In genomic region chr1:26125946-26126320, GRCh38 we compare ENCODE assay signal across 1 cellular context.
TF ChIP-seq lines count a peak whose summit lies in the region.

No MANE protein-coding gene starts in this region.

TF ChIP-seq in K562, 482 proteins besides CTCF, POLR2A, EP300 and RAD21 (continued from another document and continues in another):
- TF ChIP-seq SMARCA5 (IDR thresholded peaks at IDR 0.05) (peak; percentile 47), KLF1 (tag; IDR thresholded peaks at IDR 0.05) (no peak), HMBOX1 (IDR thresholded peaks at IDR 0.05) (no peak), YBX1 (IDR thresholded peaks at IDR 0.05) (no peak), HCFC1 (IDR thresholded peaks at IDR 0.05; ENCODE audit: low read depth, low read length) (no peak), NRF1 (conservative IDR thresholded peaks at IDR 0.05 in 1 of 2, IDR thresholded peaks at IDR 0.05 in 1 of 2) (no peak), ZNF561 (CRISPR knock-in tag; conservative IDR thresholded peaks at IDR 0.05) (0 out of 2 replicates have a peak, but pooled peaks have one; percentile 44), ZNF589 (CRISPR knock-in tag; IDR thresholded peaks at IDR 0.05; ENCODE audit: low read depth) (peak; percentile 23; the same call in 1 of the 2 replicates), GABPB1 (CRISPR knock-in tag; IDR thresholded peaks at IDR 0.05) (no peak), PTTG1 (tag; IDR thresholded peaks at IDR 0.05; ENCODE audit: low read depth) (peak; percentile 58), ZNF143 (CRISPR knock-in tag; IDR thresholded peaks at IDR 0.05) (no peak), CCNT2 (IDR thresholded peaks at IDR 0.05; ENCODE audit: borderline replicate concordance, extremely low read depth, insufficient read length, low read depth, low read length) (no peak), MYC (IDR thresholded peaks at IDR 0.05; ENCODE audit: low read depth, low read length) (no peak), MYC (CRISPR knock-in tag; IDR thresholded peaks at IDR 0.05; ENCODE audit: borderline replicate concordance, low read depth) (peak; percentile 76; the same call in 1 of the 2 replicates), POLR2AphosphoS5 (IDR thresholded peaks at IDR 0.05; ENCODE audit: control insufficient read depth, insufficient read depth, low read depth, low read length) (no peak), ZNF217 (CRISPR knock-in tag; IDR thresholded peaks at IDR 0.05) (no peak), THRAP3 (IDR thresholded peaks at IDR 0.05; ENCODE audit: borderline replicate concordance) (no peak), MEIS2 (IDR thresholded peaks at IDR 0.05; ENCODE audit: partially characterized antibody) (no peak), KAT7 (CRISPR knock-in tag; IDR thresholded peaks at IDR 0.05; ENCODE audit: borderline replicate concordance) (no peak), HMGN3 (IDR thresholded peaks at IDR 0.05; ENCODE audit: borderline replicate concordance, extremely low read depth, insufficient read length, low read depth, low read length) (no peak), MTA3 (IDR thresholded peaks at IDR 0.05; ENCODE audit: borderline replicate concordance) (no peak), NCOR1 (IDR thresholded peaks at IDR 0.05) (no peak), ZSCAN32 (CRISPR knock-in tag; IDR thresholded peaks at IDR 0.05) (no peak), FOXO4 (CRISPR knock-in tag; IDR thresholded peaks at IDR 0.05) (no peak), EP400 (IDR thresholded peaks at IDR 0.05) (no peak), TEAD1 (CRISPR knock-in tag; IDR thresholded peaks at IDR 0.05) (peak in 1 of 2 experiments; percentile 4; a peak in 1 of 4 replicates), RBM34 (IDR thresholded peaks at IDR 0.05; ENCODE audit: borderline replicate concordance, insufficient read depth, low read length) (no peak), ZNF444 (CRISPR knock-in tag; IDR thresholded peaks at IDR 0.05) (peak; percentile 28; the same call in 1 of the 2 replicates), IFI16 (CRISPR knock-in tag; IDR thresholded peaks at IDR 0.05) (no peak), HDAC3 (IDR thresholded peaks at IDR 0.05; ENCODE audit: borderline replicate concordance, partially characterized antibody) (no peak), TCF7 (IDR thresholded peaks at IDR 0.05; ENCODE audit: borderline replicate concordance) (no peak), ZBED1 (IDR thresholded peaks at IDR 0.05) (no peak), SMAD3 (CRISPR knock-in tag; conservative IDR thresholded peaks at IDR 0.05) (no peak; the same call in 1 of the 2 replicates), ZBTB40 (IDR thresholded peaks at IDR 0.05) (no peak), ZBTB40 (CRISPR knock-in tag; IDR thresholded peaks at IDR 0.05) (no peak), CBFA2T3 (IDR thresholded peaks at IDR 0.05) (no peak), TARDBP (IDR thresholded peaks at IDR 0.05) (no peak), RAD51 (IDR thresholded peaks at IDR 0.05; ENCODE audit: borderline replicate concordance, low read depth) (no peak), NKRF (IDR thresholded peaks at IDR 0.05; ENCODE audit: borderline replicate concordance) (no peak), SREBF1 (IDR thresholded peaks at IDR 0.05; ENCODE audit: borderline replicate concordance, low read depth, low read length) (no peak)
- TF ChIP-seq, protein P1, sequence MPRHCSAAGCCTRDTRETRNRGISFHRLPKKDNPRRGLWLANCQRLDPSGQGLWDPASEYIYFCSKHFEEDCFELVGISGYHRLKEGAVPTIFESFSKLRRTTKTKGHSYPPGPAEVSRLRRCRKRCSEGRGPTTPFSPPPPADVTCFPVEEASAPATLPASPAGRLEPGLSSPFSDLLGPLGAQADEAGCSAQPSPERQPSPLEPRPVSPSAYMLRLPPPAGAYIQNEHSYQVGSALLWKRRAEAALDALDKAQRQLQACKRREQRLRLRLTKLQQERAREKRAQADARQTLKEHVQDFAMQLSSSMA (CRISPR knock-in tag; IDR thresholded peaks at IDR 0.05): no peak
- TF ChIP-seq, protein P2, sequence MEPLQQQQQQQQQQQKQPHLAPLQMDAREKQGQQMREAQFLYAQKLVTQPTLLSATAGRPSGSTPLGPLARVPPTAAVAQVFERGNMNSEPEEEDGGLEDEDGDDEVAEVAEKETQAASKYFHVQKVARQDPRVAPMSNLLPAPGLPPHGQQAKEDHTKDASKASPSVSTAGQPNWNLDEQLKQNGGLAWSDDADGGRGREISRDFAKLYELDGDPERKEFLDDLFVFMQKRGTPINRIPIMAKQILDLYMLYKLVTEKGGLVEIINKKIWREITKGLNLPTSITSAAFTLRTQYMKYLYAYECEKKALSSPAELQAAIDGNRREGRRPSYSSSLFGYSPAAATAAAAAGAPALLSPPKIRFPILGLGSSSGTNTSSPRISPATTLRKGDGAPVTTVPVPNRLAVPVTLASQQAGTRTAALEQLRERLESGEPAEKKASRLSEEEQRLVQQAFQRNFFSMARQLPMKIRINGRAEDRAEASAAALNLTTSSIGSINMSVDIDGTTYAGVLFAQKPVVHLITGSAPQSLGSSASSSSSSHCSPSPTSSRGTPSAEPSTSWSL (CRISPR knock-in tag; IDR thresholded peaks at IDR 0.05; ENCODE audit: borderline replicate concordance): no peak
- TF ChIP-seq, protein P3, sequence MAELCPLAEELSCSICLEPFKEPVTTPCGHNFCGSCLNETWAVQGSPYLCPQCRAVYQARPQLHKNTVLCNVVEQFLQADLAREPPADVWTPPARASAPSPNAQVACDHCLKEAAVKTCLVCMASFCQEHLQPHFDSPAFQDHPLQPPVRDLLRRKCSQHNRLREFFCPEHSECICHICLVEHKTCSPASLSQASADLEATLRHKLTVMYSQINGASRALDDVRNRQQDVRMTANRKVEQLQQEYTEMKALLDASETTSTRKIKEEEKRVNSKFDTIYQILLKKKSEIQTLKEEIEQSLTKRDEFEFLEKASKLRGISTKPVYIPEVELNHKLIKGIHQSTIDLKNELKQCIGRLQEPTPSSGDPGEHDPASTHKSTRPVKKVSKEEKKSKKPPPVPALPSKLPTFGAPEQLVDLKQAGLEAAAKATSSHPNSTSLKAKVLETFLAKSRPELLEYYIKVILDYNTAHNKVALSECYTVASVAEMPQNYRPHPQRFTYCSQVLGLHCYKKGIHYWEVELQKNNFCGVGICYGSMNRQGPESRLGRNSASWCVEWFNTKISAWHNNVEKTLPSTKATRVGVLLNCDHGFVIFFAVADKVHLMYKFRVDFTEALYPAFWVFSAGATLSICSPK (IDR thresholded peaks at IDR 0.05; ENCODE audit: borderline replicate concordance): no peak
- TF ChIP-seq, protein P4, sequence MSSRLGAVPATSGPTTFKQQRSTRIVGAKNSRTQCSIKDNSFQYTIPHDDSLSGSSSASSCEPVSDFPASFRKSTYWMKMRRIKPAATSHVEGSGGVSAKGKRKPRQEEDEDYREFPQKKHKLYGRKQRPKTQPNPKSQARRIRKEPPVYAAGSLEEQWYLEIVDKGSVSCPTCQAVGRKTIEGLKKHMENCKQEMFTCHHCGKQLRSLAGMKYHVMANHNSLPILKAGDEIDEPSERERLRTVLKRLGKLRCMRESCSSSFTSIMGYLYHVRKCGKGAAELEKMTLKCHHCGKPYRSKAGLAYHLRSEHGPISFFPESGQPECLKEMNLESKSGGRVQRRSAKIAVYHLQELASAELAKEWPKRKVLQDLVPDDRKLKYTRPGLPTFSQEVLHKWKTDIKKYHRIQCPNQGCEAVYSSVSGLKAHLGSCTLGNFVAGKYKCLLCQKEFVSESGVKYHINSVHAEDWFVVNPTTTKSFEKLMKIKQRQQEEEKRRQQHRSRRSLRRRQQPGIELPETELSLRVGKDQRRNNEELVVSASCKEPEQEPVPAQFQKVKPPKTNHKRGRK (tag; IDR thresholded peaks at IDR 0.05): no peak
- TF ChIP-seq, protein P5, sequence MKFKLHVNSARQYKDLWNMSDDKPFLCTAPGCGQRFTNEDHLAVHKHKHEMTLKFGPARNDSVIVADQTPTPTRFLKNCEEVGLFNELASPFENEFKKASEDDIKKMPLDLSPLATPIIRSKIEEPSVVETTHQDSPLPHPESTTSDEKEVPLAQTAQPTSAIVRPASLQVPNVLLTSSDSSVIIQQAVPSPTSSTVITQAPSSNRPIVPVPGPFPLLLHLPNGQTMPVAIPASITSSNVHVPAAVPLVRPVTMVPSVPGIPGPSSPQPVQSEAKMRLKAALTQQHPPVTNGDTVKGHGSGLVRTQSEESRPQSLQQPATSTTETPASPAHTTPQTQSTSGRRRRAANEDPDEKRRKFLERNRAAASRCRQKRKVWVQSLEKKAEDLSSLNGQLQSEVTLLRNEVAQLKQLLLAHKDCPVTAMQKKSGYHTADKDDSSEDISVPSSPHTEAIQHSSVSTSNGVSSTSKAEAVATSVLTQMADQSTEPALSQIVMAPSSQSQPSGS (CRISPR knock-in tag; IDR thresholded peaks at IDR 0.05): no peak
